In the genomic region with DNA sequence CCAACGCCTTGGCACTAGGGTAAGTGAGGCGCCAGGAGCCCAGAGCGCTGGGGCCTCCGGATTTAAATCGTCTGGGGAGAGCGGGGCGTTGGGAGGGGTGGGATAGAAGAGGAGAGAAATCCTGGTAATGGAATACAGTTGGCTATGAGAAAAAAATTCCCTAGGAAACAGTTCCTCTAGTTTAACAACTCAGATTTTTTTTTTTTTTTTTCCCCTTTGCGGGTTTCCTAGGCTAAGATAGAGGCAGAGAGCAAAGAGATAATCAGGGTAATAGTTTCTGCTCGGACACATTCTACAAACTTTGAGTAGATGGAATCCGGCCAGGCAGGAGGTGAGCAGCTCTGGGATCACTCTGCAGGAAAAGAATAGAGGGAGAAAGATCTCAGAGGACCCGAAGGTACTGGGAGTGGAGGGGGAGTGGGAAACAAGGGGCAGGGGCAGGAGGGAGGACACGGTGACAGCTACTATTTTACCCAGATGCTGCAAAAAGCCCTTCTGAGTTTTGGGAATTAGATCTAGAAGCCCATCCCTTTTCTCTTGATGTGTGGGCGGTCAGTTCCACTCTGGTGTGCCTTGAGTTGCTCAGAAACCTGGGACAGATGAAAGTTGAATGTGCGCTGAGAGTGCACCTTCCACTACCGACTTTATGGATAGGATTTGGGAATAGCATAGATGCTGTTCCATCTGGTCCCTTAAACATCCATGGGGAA, we compare ENCODE assay signal across 8 cellular contexts. TPM values are rescaled to one million over a fixed set of nuclear protein-coding genes. Genes with fewer than 3 reads are reported as not detected.
A peak's percentile ranks its signal among the peaks of the same experiment; 100 is the strongest.
DNase-seq lines count a peak whose midpoint lies in the region; ATAC-seq, FAIRE-seq and TF ChIP-seq lines count a peak whose summit lies in the region.

No MANE protein-coding gene starts in this region.

- WGBS in H1 (ENCODE audit: extremely low coverage in 1 of 2, insufficient coverage in 1 of 2, insufficient read length in 1 of 2, insufficient replicate concordance in 2 of 2, low coverage in 1 of 2, low lambda C conversion rate in 2 of 2, missing lambda C conversion rate in 1 of 2), 2 experiments: 29% methylated on average over 15 of the region's 15 CpGs; no CpG with 5 or more reads in 1 of the 2 experiments

- no peak overlapping the region for H2AK5ac ChIP-seq in H1 (ENCODE audit: low read depth, low read length)

- H3K9me3 Mint-ChIP-seq in nephron progenitor cell: peaks cover 4% of the 10 kb centered on the region

- H3K14ac ChIP-seq in H1 (ENCODE audit: insufficient read length): no peak overlapping the region

- TF ChIP-seq POLR2A in H1 (IDR thresholded peaks at IDR 0.05; ENCODE audit: control extremely low read depth in 1 of 2, low read depth in 2 of 2, low read length in 2 of 2) (no peak), GM12892 (IDR thresholded peaks at IDR 0.05; ENCODE audit: low read depth, low read length) (no peak)

- in situ Hi-C loops in KBM-7 (cut with MboI; ENCODE audit: low pct_unique_long_range_greater_than_20kb, low sequenced_read_pairs): no loop called here

- peaks cover 11% of the 10 kb centered on the region; the same call in 1 of the 2 replicates for H3K23me2 ChIP-seq in H1 (ENCODE audit: low read depth, low read length)

- peak overlapping the region; percentile 85 for H3K4me3 Mint-ChIP-seq in nephron progenitor cell

- H3K4me3 ChIP-seq in AG04450 (ENCODE audit: low read depth, low read length) (peak overlapping the region; percentile 61), NT2/D1 (ENCODE audit: insufficient read length, low read depth) (peak overlapping the region; percentile 70), H1 (ENCODE audit: extremely low read depth in 1 of 4, insufficient read depth in 2 of 4, low read depth in 3 of 4, low read length in 4 of 4) (peak overlapping the region; percentile 59 to 72 (median 66))

- H4K20me1 ChIP-seq in H1 (replicated peaks in 1 of 2; ENCODE audit: control insufficient read depth in 1 of 2, insufficient read depth in 2 of 2, low read length in 2 of 2): no peaks in the 10 kb centered on the region

- no peaks in the 10 kb centered on the region for H3K79me2 ChIP-seq in H1 (ENCODE audit: control insufficient read depth in 1 of 2, insufficient read depth in 2 of 2, low read length in 2 of 2)

- H4K8ac ChIP-seq in H1 (ENCODE audit: extremely low read depth, insufficient read depth, low read length): no peak overlapping the region; the same call in 1 of the 2 replicates

- H3K36me3 ChIP-seq in NT2/D1 (ENCODE audit: insufficient read depth, insufficient read length, low read length): no peaks in the 10 kb centered on the region
- no peaks in the 10 kb centered on the region for H3K36me3 ChIP-seq in H1 (ENCODE audit: control insufficient read depth in 2 of 4, insufficient read depth in 4 of 4, low read length in 3 of 4)

- no peak for TF ChIP-seq EP300 in H1 (IDR thresholded peaks at IDR 0.05; ENCODE audit: borderline replicate concordance in 1 of 2, low read depth in 2 of 2, low read length in 2 of 2)

- H2BK5ac ChIP-seq in H1 (ENCODE audit: low read depth, low read length): peak overlapping the region; percentile 52; the same call in 1 of the 2 replicates

- H2BK12ac ChIP-seq in H1 (ENCODE audit: low read depth, low read length): no peak overlapping the region

- H3K9ac ChIP-seq in NT2/D1 (ENCODE audit: insufficient read length, low read depth): peak overlapping the region; percentile 74
- no peak overlapping the region for H3K9ac ChIP-seq in H1 (replicated peaks in 1 of 4; ENCODE audit: extremely low read depth in 1 of 4, low read depth in 3 of 4, low read length in 3 of 4)

- H2AFZ ChIP-seq in H1 (ENCODE audit: low read length): peak overlapping the region; percentile 92; the same call in 1 of the 2 replicates

- no peaks in the 10 kb centered on the region for H3K79me1 ChIP-seq in H1 (ENCODE audit: low read depth, low read length)

- peaks cover 29% of the 10 kb centered on the region for H3K4me1 Mint-ChIP-seq in nephron progenitor cell

- H3K4ac ChIP-seq in H1 (replicated peaks; ENCODE audit: insufficient read length, low read depth, low read length): no peak overlapping the region

- TF ChIP-seq CTCF in AG04450 (IDR thresholded peaks at IDR 0.05; ENCODE audit: low read depth, low read length) (no peak), H1 (IDR thresholded peaks at IDR 0.05; ENCODE audit: control extremely low read depth in 1 of 3, insufficient read depth in 1 of 3, low read depth in 1 of 3, low read length in 3 of 3) (no peak), nephron progenitor cell (IDR thresholded peaks at IDR 0.05) (no peak)

- H4K5ac ChIP-seq in H1 (ENCODE audit: insufficient read length, low read depth, low read length): no peak overlapping the region

- peak overlapping the region; percentile 97 for H3K27ac ChIP-seq in AG04450 (ENCODE audit: low read depth, low read length)
- H3K27ac ChIP-seq in H1 (ENCODE audit: low read depth, low read length): no peak overlapping the region

- H3K9me3 ChIP-seq in AG04450 (ENCODE audit: control insufficient read depth, insufficient read depth, low read length) (no peaks in the 10 kb centered on the region; the same call in 1 of the 2 replicates), NT2/D1 (ENCODE audit: insufficient read depth, low read length) (no peaks in the 10 kb centered on the region), H1 (ENCODE audit: insufficient read depth in 2 of 2, low read depth in 1 of 2, low read length in 1 of 2) (no peaks in the 10 kb centered on the region)

- H3K27ac Mint-ChIP-seq in nephron progenitor cell: no peak overlapping the region

- no peaks in the 10 kb centered on the region for H3K36me3 Mint-ChIP-seq in nephron progenitor cell (ENCODE audit: low read depth)

- peak overlapping the region; percentile 86 to 100 for H3K4me2 ChIP-seq in H1 (ENCODE audit: insufficient read depth in 1 of 2, low read depth in 2 of 2, low read length in 2 of 2)

- no peak overlapping the region for H4K91ac ChIP-seq in H1 (replicated peaks; ENCODE audit: insufficient read length, low read length)

- H2BK120ac ChIP-seq in H1 (replicated peaks; ENCODE audit: low read depth, low read length): no peak overlapping the region

- peaks cover 86% of the 10 kb centered on the region for H3K27me3 Mint-ChIP-seq in nephron progenitor cell (ENCODE audit: low read depth, poor library complexity)

- H3K4me1 ChIP-seq in NT2/D1 (ENCODE audit: insufficient read depth, insufficient read length): no peaks in the 10 kb centered on the region
- peaks cover 6 to 13% (median 9%) of the 10 kb centered on the region in 4 experiments; a peak in 5 of 7 replicates for H3K4me1 ChIP-seq in H1 (replicated peaks in 1 of 4; ENCODE audit: control insufficient read depth in 3 of 4, insufficient read depth in 4 of 4, low read length in 3 of 4)

- no peak overlapping the region for H3K18ac ChIP-seq in H1 (ENCODE audit: extremely low read depth, low read length)

- FAIRE-seq in H1 (lab: Jason Lieb, UNC) (no peak), GM12892 (lab: Jason Lieb, UNC) (no peak)

- POLR2A ChIA-PET in AG04450 (lab: Yijun Ruan, JAX): interaction anchor here (0.7 to 1.9 kb wide), 10 partner anchors 10 to 105 kb away, joined by 3 to 13 read pairs (median 5); partner anchors contain the start of gene DDX47
- POLR2A ChIA-PET in H1 (lab: Charles Lee; ENCODE audit: partially characterized antibody): interaction anchor here (1.2 to 1.6 kb wide), 4 partner anchors 11 to 26 kb away, joined by 3 to 4 read pairs (median 3); no protein-coding TSS in a partner anchor

- H3K23ac ChIP-seq in H1 (ENCODE audit: insufficient read length): no peak overlapping the region

- TF ChIP-seq RAD21 in H1 (IDR thresholded peaks at IDR 0.05 in 1 of 2, conservative IDR thresholded peaks at IDR 0.05 in 1 of 2; ENCODE audit: low read depth in 2 of 2, low read length in 2 of 2): no peak

- CTCF ChIA-PET in AG04450 (lab: Charles Lee): interaction anchor here (1.0 to 1.8 kb wide), 4 partner anchors 18 to 364 kb away, joined by 3 to 16 read pairs (median 6); no protein-coding TSS in a partner anchor
- CTCF ChIA-PET in H1 (lab: Charles Lee; ENCODE audit: partially characterized antibody): interaction anchor here (0.6 to 3.6 kb wide), 19 partner anchors 14 to 323 kb away, joined by 3 to 16 read pairs (median 5); no protein-coding TSS in a partner anchor

- peak overlapping the region; percentile 62 for H3K56ac ChIP-seq in H1 (replicated peaks; ENCODE audit: insufficient read length, low read depth, low read length)

- no peak for ATAC-seq in GM21576 (IDR thresholded peaks at IDR 0.05; ENCODE audit: unreplicated experiment)

- no peak for DNase-seq in AG04450 (ENCODE audit: low read depth, low spot score)
- no peak for DNase-seq in NT2/D1 (ENCODE audit: low read depth, low spot score)
- no peak for DNase-seq in H1 (ENCODE audit: low read depth in 1 of 2, low spot score in 2 of 2)
- no peak for DNase-seq in nephron progenitor cell
- no peak for DNase-seq in KBM-7
- DNase-seq in hippocampal formation (lab: John Stamatoyannopoulos, UW): no peak
- DNase-seq in GM12892 (ENCODE audit: insufficient read length): no peak

- H2BK20ac ChIP-seq in H1 (ENCODE audit: low read length): no peak overlapping the region

- H2BK15ac ChIP-seq in H1 (ENCODE audit: low read length): no peak overlapping the region

- H3K27me3 ChIP-seq in AG04450 (ENCODE audit: control insufficient read depth, insufficient read depth, low read length) (no peaks in the 10 kb centered on the region), NT2/D1 (ENCODE audit: insufficient read depth, insufficient read length) (peaks cover 64% of the 10 kb centered on the region), H1 (replicated peaks in 1 of 4; ENCODE audit: control insufficient read depth in 3 of 4, extremely low read depth in 1 of 4, insufficient read depth in 3 of 4, low read length in 3 of 4) (peaks cover 0 to 36% (median 23%) of the 10 kb centered on the region in 4 experiments; a peak in 6 of 7 replicates)

TF ChIP-seq in H1, 55 proteins besides CTCF, POLR2A, EP300 and RAD21 (continues in another document):
- TF ChIP-seq SUZ12 (IDR thresholded peaks at IDR 0.05; ENCODE audit: low read length): no peak
- peak; percentile 21 for TF ChIP-seq SAP30 (IDR thresholded peaks at IDR 0.05; ENCODE audit: insufficient read depth, insufficient replicate concordance, low read length)
- no peak for TF ChIP-seq RBBP5 (IDR thresholded peaks at IDR 0.05; ENCODE audit: borderline replicate concordance, low read depth, low read length)
- peak; percentile 16 for TF ChIP-seq ASH2L (IDR thresholded peaks at IDR 0.05; ENCODE audit: low read length)
- no peak for TF ChIP-seq CREB1 (IDR thresholded peaks at IDR 0.05)

RNA-seq across cellular contexts. Expression of gene GPRC5A, which starts 0.4 kb away (rescaled TPM):
- polyA plus RNA-seq in AG04450 (2011; rRNA removed) (117 and 118 TPM in 2 replicates), H1 (2011; rRNA removed) (1.3 and 1.4 TPM in 2 replicates)
- 232 and 290 TPM in 2 replicates for polyA minus RNA-seq in AG04450 (2011; rRNA and poly(A)+ RNA removed)
- total RNA-seq in H1 (2021; fragmentation: NEBNext Ultra II Directional; extraction: Animal tissue kit (Norgen Biotek cat#: 25700)): 1.0 and 1.5 TPM in 2 replicates
- 1.3 TPM for polyA plus RNA-seq in H1 (2011; cell fraction: cytosol; rRNA removed)
- polyA plus RNA-seq in H1 (2011; cell fraction: nucleus; rRNA removed): 1.6 TPM
- polyA plus RNA-seq in H1 (2012, experiment 1 of 2): 0.40 to 1.1 TPM (median 0.60 TPM) in 4 replicates
- 0.51 TPM for polyA plus RNA-seq in H1 (2012, experiment 2 of 2)
- polyA plus RNA-seq in H1 (2013, experiment 1 of 2): 0.53 TPM
- 0.44 TPM for polyA plus RNA-seq in H1 (2013, experiment 2 of 2)
- polyA minus RNA-seq in H1 (2011; rRNA and poly(A)+ RNA removed): 4.6 and 4.8 TPM in 2 replicates
- 1.3 TPM for polyA minus RNA-seq in H1 (2011; cell fraction: cytosol; rRNA and poly(A)+ RNA removed)
- polyA minus RNA-seq in H1 (2011; cell fraction: nucleus; rRNA and poly(A)+ RNA removed): 1.5 TPM
- not detected for polyA plus RNA-seq in GM12892 (2012; ENCODE audit: missing spikeins)

Comparison
In these comparisons a context has a peak if more than half of its experiments do, and no peak if none do; other contexts are left out.
1. RNA of gene GPRC5A, which starts 0.4 kb away (polyA plus RNA-seq): 117 to 118 TPM in AG04450; 0.40 to 1.6 TPM in H1; every median in the first group is over 10 times any median in the second.
2. Peak in every context shown above with its lines, with median percentiles within 50 percentile points of each other: H3K4me3 ChIP-seq.